In genomic region chr11:20759541-20759940, GRCh38 we compare ENCODE assay signal across 3 cellular contexts.
"Had no signal": no experiment of that assay in that cellular context is flagged by ENCODE, and none has a peak within 500 bp of the region (broad histone marks: within the 10 kb centered on the region; RNA-seq: fewer than 3 reads in every experiment).

No MANE protein-coding gene starts in this region.

- ATAC-seq: GM12878 had no signal

- H3K4me3 ChIP-seq: GM12878 had no signal

- DNase-seq: GDM1, GF-D8 had no signal
